Comparison of ENCODE assay signal across 29 cellular contexts in the genomic region with DNA sequence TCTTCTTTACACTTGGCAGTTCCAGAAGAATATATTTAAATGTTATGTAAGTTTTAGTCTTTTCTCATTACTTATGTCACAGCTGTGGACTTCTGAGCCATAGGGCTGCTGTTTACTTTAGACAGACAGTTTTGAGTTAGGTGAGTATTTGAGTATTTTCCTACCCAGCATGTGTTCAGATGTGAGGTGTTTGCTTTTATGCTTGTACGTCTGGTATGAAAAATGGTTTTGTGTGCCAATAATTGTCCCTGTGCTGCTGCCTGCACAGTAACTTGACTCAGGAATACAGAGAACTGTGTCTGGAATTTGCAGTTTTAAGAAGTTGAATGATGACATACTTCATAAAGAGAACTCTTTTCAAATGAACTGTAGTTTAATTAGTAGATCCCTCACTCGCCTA. TPM values are rescaled to one million over a fixed set of nuclear protein-coding genes. Genes with fewer than 3 reads are reported as not detected.
DNase-seq lines count a peak whose midpoint lies in the region; ATAC-seq, FAIRE-seq and TF ChIP-seq lines count a peak whose summit lies in the region.
"Had no signal": no experiment of that assay in that cellular context is flagged by ENCODE, and none has a peak within 500 bp of the region (broad histone marks: within the 10 kb centered on the region; RNA-seq: fewer than 3 reads in every experiment).

No MANE protein-coding gene starts in this region.

- TF ChIP-seq CTCF in astrocyte (IDR thresholded peaks at IDR 0.05; ENCODE audit: insufficient read depth, low read depth, low read length) (no peak), transverse colon (IDR thresholded peaks at IDR 0.05) (no peak)

- in situ Hi-C loops in transverse colon (cut with MboI; ENCODE audit: low pct_ligation_motif_present in 1 of 4, low pct_unique_long_range_greater_than_20kb in 1 of 4, low sequenced_read_pairs in 3 of 4): loop anchor here (10.0 to 25.0 kb wide), 4 partner anchors 176 to 657 kb away; no protein-coding TSS in a partner anchor

- no peak for ATAC-seq in GM21423 (IDR thresholded peaks at IDR 0.05; ENCODE audit: unreplicated experiment)
- no peak for ATAC-seq in GM21737 (IDR thresholded peaks at IDR 0.05; ENCODE audit: unreplicated experiment)
- ATAC-seq in HG03159 (IDR thresholded peaks at IDR 0.05; ENCODE audit: unreplicated experiment): no peak
- ATAC-seq: activated naive CD4-positive, alpha-beta T cell treated with anti-CD3 and anti-CD28 coated beads, Interleukin-2, amount 50 U/mL, for 72 hours; activated T-helper 17 cell treated with anti-CD3 and anti-CD28 coated beads, Interleukin-2, amount 50 U/mL, for 72 hours; HCT116; naive thymus-derived CD4-positive, alpha-beta T cell had no signal

- no peaks in the 10 kb centered on the region for H4K20me1 ChIP-seq in astrocyte (ENCODE audit: insufficient read depth, low read length)

- no peak overlapping the region for H3K4me3 Mint-ChIP-seq in astrocyte (ENCODE audit: unreplicated experiment)
- H3K4me3 Mint-ChIP-seq: activated T-helper 17 cell treated with anti-CD3 and anti-CD28 coated beads, Interleukin-2, amount 50 U/mL, for 72 hours; central memory CD8-positive, alpha-beta T cell; naive thymus-derived CD4-positive, alpha-beta T cell had no signal

- no peak overlapping the region for H2AFZ ChIP-seq in astrocyte (ENCODE audit: low read depth, low read length)

- no peaks in the 10 kb centered on the region for H3K79me2 ChIP-seq in astrocyte (ENCODE audit: insufficient read depth, low read length)

- H3K36me3 ChIP-seq in astrocyte (ENCODE audit: insufficient read depth, low read length) (no peaks in the 10 kb centered on the region), transverse colon (no peaks in the 10 kb centered on the region)

- H3K27ac Mint-ChIP-seq in astrocyte (ENCODE audit: unreplicated experiment): peak overlapping the region; percentile 1
- H3K27ac Mint-ChIP-seq: activated naive CD4-positive, alpha-beta T cell treated with anti-CD3 and anti-CD28 coated beads, Interleukin-2, amount 50 U/mL, for 72 hours; activated T-helper 17 cell treated with anti-CD3 and anti-CD28 coated beads, Interleukin-2, amount 50 U/mL, for 72 hours; naive thymus-derived CD4-positive, alpha-beta T cell had no signal

- no peak overlapping the region for H3K4me2 ChIP-seq in astrocyte (ENCODE audit: low read length)

- H3K4me1 ChIP-seq in astrocyte (ENCODE audit: insufficient read depth, low read length): peaks cover 9% of the 10 kb centered on the region
- peaks cover 0 to 23% (median 4%) of the 10 kb centered on the region in 4 donors for H3K4me1 ChIP-seq in transverse colon

- DNase-seq in DMS53 treated with DMSO at 0.1 percent for 48 hours (lab: John Stamatoyannopoulos, UW; ENCODE audit: unreplicated experiment): peak; percentile 33
- DNase-seq in NCI-H2081 treated with DMSO at 0.1 percent for 48 hours (lab: John Stamatoyannopoulos, UW): peak; percentile 32
- DNase-seq in astrocyte (ENCODE audit: low read depth): no peak
- DNase-seq in myocyte (ENCODE audit: low read depth): peak; percentile 36
- no peak for DNase-seq in transverse colon
- DNase-seq: activated CD4-positive, alpha-beta T cell treated with anti-CD3 and anti-CD28 coated beads, Interleukin-2, amount 50 U/mL, for 48 hours; activated CD4-positive, CD25-positive, alpha-beta regulatory T cell; activated CD8-positive, alpha-beta memory T cell treated with anti-CD3 and anti-CD28 coated beads, Interleukin-2, amount 50 U/mL, for 4 hours; aorta; Calu3; EL; mesenchymal stem cell; naive thymus-derived CD4-positive, alpha-beta T cell; NCI-H1105; NCI-H526 treated with DMSO at 0.1 percent for 48 hours; stimulated activated CD4-positive, alpha-beta T cell treated with anti-CD3 and anti-CD28 coated beads, Interleukin-12 subunit alpha, Interleukin-12 subunit beta, amount 100 ng/mL, for 4 hours; stimulated activated CD4-positive, alpha-beta T cell treated with anti-CD3 and anti-CD28 coated beads, Interleukin-4, amount 100 ng/mL, for 24 hours; stimulated activated naive CD4-positive, alpha-beta T cell; T1000 had no signal

- FAIRE-seq in astrocyte (lab: Jason Lieb, UNC): no peak
- FAIRE-seq: GM19239 had no signal

- H3K27me3 ChIP-seq in astrocyte (ENCODE audit: insufficient read depth, low read length) (no peaks in the 10 kb centered on the region), transverse colon (no peaks in the 10 kb centered on the region)

- intact Hi-C loops in transverse colon (cut with DNase I; ENCODE audit: low total_unique reads): no loop called here

- H3K9me3 Mint-ChIP-seq in astrocyte (ENCODE audit: unreplicated experiment): peaks cover 8% of the 10 kb centered on the region
- H3K9me3 Mint-ChIP-seq: activated naive CD4-positive, alpha-beta T cell treated with anti-CD3 and anti-CD28 coated beads, Interleukin-2, amount 50 U/mL, for 72 hours; activated T-helper 17 cell treated with anti-CD3 and anti-CD28 coated beads, Interleukin-2, amount 50 U/mL, for 72 hours; central memory CD8-positive, alpha-beta T cell; naive thymus-derived CD4-positive, alpha-beta T cell had no signal

- H3K4me1 Mint-ChIP-seq in astrocyte (ENCODE audit: low read depth, unreplicated experiment): peaks cover 28% of the 10 kb centered on the region
- H3K4me1 Mint-ChIP-seq: activated T-helper 17 cell treated with anti-CD3 and anti-CD28 coated beads, Interleukin-2, amount 50 U/mL, for 72 hours; central memory CD8-positive, alpha-beta T cell had no signal

- H3K9me3 ChIP-seq in astrocyte (ENCODE audit: insufficient read depth, low read depth, low read length) (peaks cover 2% of the 10 kb centered on the region), transverse colon (no peaks in the 10 kb centered on the region)

- no peak for TF ChIP-seq EP300 in transverse colon (IDR thresholded peaks at IDR 0.05; ENCODE audit: low read depth)

- no peak overlapping the region for H3K9ac ChIP-seq in astrocyte (ENCODE audit: low read length)

- H3K27ac ChIP-seq in astrocyte (ENCODE audit: low read depth, low read length): no peak overlapping the region
- no peak overlapping the region for H3K27ac ChIP-seq in transverse colon

- H3K36me3 Mint-ChIP-seq in astrocyte (ENCODE audit: low read depth, unreplicated experiment): peaks cover 2% of the 10 kb centered on the region
- H3K36me3 Mint-ChIP-seq: activated naive CD4-positive, alpha-beta T cell treated with anti-CD3 and anti-CD28 coated beads, Interleukin-2, amount 50 U/mL, for 72 hours; naive thymus-derived CD4-positive, alpha-beta T cell had no signal

- 61% methylated on average over 2 of the region's 2 CpGs; no CpG with 5 or more reads in 1 of the 2 donors for WGBS in transverse colon (ENCODE audit: low coverage in 1 of 2), 2 donors

- no peaks in the 10 kb centered on the region for H3K27me3 Mint-ChIP-seq in astrocyte (ENCODE audit: low read depth, unreplicated experiment)

- TF ChIP-seq POLR2A in transverse colon (IDR thresholded peaks at IDR 0.05): no peak

- H3K4me3 ChIP-seq in astrocyte (ENCODE audit: insufficient read depth, low read depth, low read length) (no peak overlapping the region), transverse colon (no peak overlapping the region)

RNA-seq across cellular contexts. Expression of a gene that starts 20.8 kb away (rescaled TPM):
- 15.8 and 19.5 TPM in 2 replicates for total RNA-seq in astrocyte
- total RNA-seq in myocyte: 193 and 196 TPM in 2 replicates
- polyA plus RNA-seq in myocyte (2012): 36.8 TPM
- total RNA-seq in transverse colon: 1 to 10 TPM in 2 of 4 donors, under 1 TPM in 1, not detected in 1; 0.68 to 3.0 (median 2.9) TPM
- total RNA-seq: naive thymus-derived CD4-positive, alpha-beta T cell; OCI-LY7 had no signal
- polyA plus RNA-seq: AG04450; naive thymus-derived CD4-positive, alpha-beta T cell had no signal

Comparison
In these comparisons a context has a peak if more than half of its experiments do, and no peak if none do; other contexts are left out.
1. DNase-seq: peak in DMS53 treated with DMSO at 0.1 percent for 48 hours (single experiment), NCI-H2081 treated with DMSO at 0.1 percent for 48 hours (single experiment) and myocyte (single experiment); none in astrocyte (single experiment) and transverse colon (single experiment).